Comparison of ENCODE assay signal across 1 cellular context in genomic region chr9:113578877-113579269, GRCh38.
TF ChIP-seq lines count a peak whose summit lies in the region.

No MANE protein-coding gene starts in this region.

TF ChIP-seq in K562, 482 proteins besides CTCF, POLR2A, EP300 and RAD21 (continued from another document):
- TF ChIP-seq CHD7 (IDR thresholded peaks at IDR 0.05; ENCODE audit: low read depth, low read length) (no peak), GABPB1 (CRISPR knock-in tag; IDR thresholded peaks at IDR 0.05) (peak; percentile 78), ATF3 (IDR thresholded peaks at IDR 0.05) (peak; percentile 69), ATF3 (CRISPR knock-in tag; conservative IDR thresholded peaks at IDR 0.05) (no peak), FOS (IDR thresholded peaks at IDR 0.05; ENCODE audit: extremely low read depth, insufficient read length) (peak; percentile 23), ESRRA (IDR thresholded peaks at IDR 0.05; ENCODE audit: borderline replicate concordance, low read depth) (peak; percentile 35; the same call in 1 of the 2 replicates), ASH1L (IDR thresholded peaks at IDR 0.05; ENCODE audit: borderline replicate concordance, low read depth, partially characterized antibody) (no peak), ZKSCAN3 (CRISPR knock-in tag; IDR thresholded peaks at IDR 0.05) (no peak), RCOR1 (IDR thresholded peaks at IDR 0.05; ENCODE audit: borderline replicate concordance in 1 of 2, low read depth in 2 of 2, low read length in 2 of 2) (peak in 1 of 2 experiments; percentile 56; a peak in 1 of 4 replicates), TCF7L2 (IDR thresholded peaks at IDR 0.05; ENCODE audit: low read depth, low read length) (no peak), CREM (IDR thresholded peaks at IDR 0.05; ENCODE audit: low read depth) (peak; percentile 47; the same call in 1 of the 2 replicates), DPF2 (IDR thresholded peaks at IDR 0.05) (peak; percentile 25; the same call in 1 of the 2 replicates)
